8 cellular contexts compared by ENCODE assay signal in the genomic region with DNA sequence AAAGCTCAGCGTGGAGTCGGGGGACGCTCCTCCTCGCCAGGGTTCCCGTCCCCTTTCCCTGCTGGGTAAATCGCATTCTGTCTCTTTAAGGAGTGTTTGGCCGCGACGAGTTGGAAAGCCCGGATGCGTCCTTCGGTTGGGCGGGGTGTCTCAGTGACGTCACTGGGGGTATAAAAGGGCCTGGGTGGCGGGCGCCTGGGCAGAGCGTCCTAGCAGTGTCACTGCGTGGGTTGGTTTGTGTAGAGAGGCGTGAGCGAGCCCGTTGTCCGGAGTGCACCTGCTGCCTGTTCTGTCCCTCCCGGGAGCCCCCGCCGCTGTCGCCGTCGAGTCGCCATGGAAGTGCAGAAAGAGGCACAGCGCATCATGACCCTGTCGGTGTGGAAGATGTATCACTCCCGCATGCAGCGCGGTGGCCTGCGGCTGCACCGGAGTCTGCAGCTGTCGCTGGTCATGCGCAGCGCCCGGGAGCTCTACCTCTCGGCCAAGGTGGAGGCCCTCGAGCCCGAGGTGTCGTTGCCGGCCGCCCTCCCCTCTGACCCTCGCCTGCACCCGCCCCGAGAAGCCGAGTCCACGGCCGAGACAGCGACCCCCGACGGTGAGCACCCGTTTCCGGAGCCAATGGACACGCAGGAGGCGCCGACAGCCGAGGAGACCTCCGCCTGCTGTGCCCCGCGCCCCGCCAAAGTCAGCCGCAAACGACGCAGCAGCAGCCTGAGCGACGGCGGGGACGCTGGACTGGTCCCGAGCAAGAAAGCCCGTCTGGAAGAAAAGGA. TPM values are rescaled to one million over a fixed set of nuclear protein-coding genes. Genes with fewer than 3 reads are reported as not detected.
DNase-seq lines count a peak whose midpoint lies in the region; ATAC-seq and TF ChIP-seq lines count a peak whose summit lies in the region.

No MANE protein-coding gene starts in this region.

- peaks cover 52% of the 10 kb centered on the region for H3K79me2 ChIP-seq in HCT116 (ENCODE audit: insufficient read depth, low read length)
- H3K79me2 ChIP-seq in osteoblast (ENCODE audit: insufficient read depth, low read length): peaks cover 51% of the 10 kb centered on the region

- H2AFZ ChIP-seq in HCT116 (ENCODE audit: low read depth, low read length, poor library complexity, severe bottlenecking): no peak overlapping the region
- peak overlapping the region; percentile 28 for H2AFZ ChIP-seq in osteoblast (ENCODE audit: low read length)

- WGBS in testis, 2 donors: 8 to 11% methylated on average over 22 to 56 of the region's 74 CpGs

- H3K4me3 ChIP-seq in HCT116 (replicated peaks in 1 of 2; ENCODE audit: low read depth in 1 of 2, low read length in 2 of 2) (peak overlapping the region; percentile 81 to 94), osteoblast (ENCODE audit: insufficient read depth, low read length) (peak overlapping the region; percentile 71), testis (peak overlapping the region; percentile 73 to 78)

- peak overlapping the region; percentile 100 for H3K4me2 ChIP-seq in HCT116 (ENCODE audit: low read length)
- peak overlapping the region; percentile 97 for H3K4me2 ChIP-seq in osteoblast (ENCODE audit: insufficient read depth, low read length)

- H3K36me3 ChIP-seq in HCT116 (ENCODE audit: control insufficient read depth in 1 of 2, insufficient read depth in 2 of 2, low read length in 2 of 2): peaks cover 0 to 12% of the 10 kb centered on the region in 2 experiments; a peak in 2 of 4 replicates
- H3K36me3 ChIP-seq in osteoblast (ENCODE audit: insufficient read depth, low read length): no peaks in the 10 kb centered on the region
- no peaks in the 10 kb centered on the region for H3K36me3 ChIP-seq in testis (ENCODE audit: low read depth, missing control alignments)

- H3K27ac ChIP-seq in HCT116 (ENCODE audit: low read depth, low read length): peak overlapping the region; percentile 99
- H3K27ac ChIP-seq in osteoblast (ENCODE audit: low read depth, low read length): peak overlapping the region; percentile 94
- H3K27ac ChIP-seq in testis: peak overlapping the region; percentile 76 to 96

- TF ChIP-seq CTCF in HCT116 (IDR thresholded peaks at IDR 0.05 in 2 of 3, conservative IDR thresholded peaks at IDR 0.05 in 1 of 3; ENCODE audit: borderline replicate concordance in 1 of 3, insufficient read depth in 1 of 3, low read depth in 2 of 3, low read length in 2 of 3): 0 out of 6 replicates have a peak, but pooled peaks of 1 of the 3 experiments have one; percentile 2
- peak; percentile 15 for TF ChIP-seq CTCF in osteoblast (IDR thresholded peaks at IDR 0.05; ENCODE audit: extremely low read depth, low read depth, low read length)
- TF ChIP-seq CTCF in testis (IDR thresholded peaks at IDR 0.05): no peak

- H3K4me3 Mint-ChIP-seq in activated naive CD8-positive, alpha-beta T cell: peak overlapping the region; percentile 98

- H3K9me2 ChIP-seq in HCT116 (ENCODE audit: insufficient read depth): no peaks in the 10 kb centered on the region

- intact Hi-C loops in HCT116 (cut with micrococcal nuclease) (loop anchor here (5.0 kb wide), 2 partner anchors 109 to 694 kb away; no protein-coding TSS in a partner anchor), testis (cut with DNase I; ENCODE audit: low total_unique reads) (loop anchor here (5.0 kb wide), 1 partner anchor 36 kb away; the partner anchor contains the start of genes NACC1 and TRMT1)

- H3K9me3 ChIP-seq in HCT116 (ENCODE audit: control insufficient read depth in 1 of 2, insufficient read depth in 1 of 2, low read depth in 1 of 2, low read length in 2 of 2): no peaks in the 10 kb centered on the region
- H3K9me3 ChIP-seq in osteoblast (ENCODE audit: low read depth, low read length): no peaks in the 10 kb centered on the region
- H3K9me3 ChIP-seq in testis: no peaks in the 10 kb centered on the region

- H3K4me1 ChIP-seq in HCT116 (ENCODE audit: control insufficient read depth in 1 of 2, insufficient read depth in 2 of 2, low read length in 2 of 2) (peaks cover 30 to 66% of the 10 kb centered on the region in 2 experiments), osteoblast (ENCODE audit: insufficient read depth, low read length) (peaks cover 35% of the 10 kb centered on the region), testis (peaks cover 18% of the 10 kb centered on the region)

- ATAC-seq in HCT116: peak; percentile 35

- H3K27me3 Mint-ChIP-seq in activated naive CD8-positive, alpha-beta T cell: no peaks in the 10 kb centered on the region

- H3K9ac ChIP-seq in HCT116 (ENCODE audit: low read length): peak overlapping the region; percentile 96

- H4K20me1 ChIP-seq in HCT116 (ENCODE audit: insufficient read depth) (peaks cover 12% of the 10 kb centered on the region; the same call in 1 of the 2 replicates), osteoblast (ENCODE audit: insufficient read depth, low read length) (peaks cover 17% of the 10 kb centered on the region)

- BruUV-seq in HCT116 (replicated peaks; lab: Mats Ljungman, UMichigan): no TSS peak

- no peaks in the 10 kb centered on the region for H3K9me3 Mint-ChIP-seq in activated naive CD8-positive, alpha-beta T cell (ENCODE audit: low read depth)

- DNase-seq in DMS79 (lab: John Stamatoyannopoulos, UW): peak; percentile 83
- peak; percentile 93 for DNase-seq in HCT116 (ENCODE audit: low read depth, low spot score)
- DNase-seq in NCI-H128 (lab: John Stamatoyannopoulos, UW; ENCODE audit: unreplicated experiment): peak; percentile 87
- DNase-seq in SKM-1 treated with dmso at 0.1 percent for 144 hours (lab: John Stamatoyannopoulos, UW; ENCODE audit: unreplicated experiment): peak; percentile 85
- DNase-seq in glomerular visceral epithelial cell (ENCODE audit: extremely low spot score): peak; percentile 97
- DNase-seq in osteoblast (ENCODE audit: insufficient read length, low spot score, missing footprints): peak; percentile 98
- peak; percentile 89 for DNase-seq in testis

- CTCF ChIA-PET in HCT116 (lab: Charles Lee): interaction anchor here (0.8 to 0.9 kb wide), 2 partner anchors 10 to 35 kb away, joined by 4 read pairs; partner anchors contain the start of gene NACC1

- TF ChIP-seq RAD21 in HCT116 (IDR thresholded peaks at IDR 0.05; ENCODE audit: low read depth): no peak

- peaks cover 34% of the 10 kb centered on the region for H3K4me1 Mint-ChIP-seq in activated naive CD8-positive, alpha-beta T cell (ENCODE audit: low read depth)

- TF ChIP-seq POLR2A in HCT116 (IDR thresholded peaks at IDR 0.05; ENCODE audit: borderline replicate concordance, extremely low read depth, insufficient read depth, insufficient read length) (peak; percentile 100), testis (IDR thresholded peaks at IDR 0.05) (peak; percentile 82)

- RAD21 ChIA-PET in HCT116 (lab: Charles Lee; ENCODE audit: low non-redundant PET in 1 of 2, low total read pairs in 2 of 2, uncharacterized antibody in 2 of 2, unreplicated experiment in 2 of 2): no interaction called here

- peak overlapping the region; percentile 99 for H3K27ac Mint-ChIP-seq in activated naive CD8-positive, alpha-beta T cell

- POLR2A ChIA-PET in HCT116 (lab: Charles Lee): interaction anchor here (0.8 to 2.2 kb wide), 11 partner anchors 10 to 160 kb away, joined by 3 to 36 read pairs (median 5); partner anchors contain the start of gene NACC1

- H3K36me3 Mint-ChIP-seq in activated naive CD8-positive, alpha-beta T cell: peaks cover 10% of the 10 kb centered on the region

- H3K27me3 ChIP-seq in HCT116 (ENCODE audit: insufficient read depth, low read length): no peaks in the 10 kb centered on the region
- no peaks in the 10 kb centered on the region for H3K27me3 ChIP-seq in osteoblast (ENCODE audit: insufficient read depth, low read length)
- no peaks in the 10 kb centered on the region for H3K27me3 ChIP-seq in testis

TF ChIP-seq in HCT116, 20 proteins besides CTCF, POLR2A, EP300 and RAD21:
- TF ChIP-seq YY1 (IDR thresholded peaks at IDR 0.05; ENCODE audit: extremely low read depth, insufficient replicate concordance, low read depth, low read length): peak; percentile 64
- no peak for TF ChIP-seq EGR1 (IDR thresholded peaks at IDR 0.05; ENCODE audit: low read depth)
- TF ChIP-seq MAX (IDR thresholded peaks at IDR 0.05): no peak
- no peak for TF ChIP-seq SIN3A (IDR thresholded peaks at IDR 0.05; ENCODE audit: low read depth)
- no peak for TF ChIP-seq SP1 (IDR thresholded peaks at IDR 0.05; ENCODE audit: low read depth)
- peak; percentile 100 for TF ChIP-seq POLR2AphosphoS5 (IDR thresholded peaks at IDR 0.05; ENCODE audit: low read depth, low read length)
- no peak for TF ChIP-seq CEBPB (IDR thresholded peaks at IDR 0.05; ENCODE audit: low read depth)
- no peak for TF ChIP-seq JUND (IDR thresholded peaks at IDR 0.05)
- 0 out of 2 replicates have a peak, but pooled peaks have one; percentile 5 for TF ChIP-seq ZFX (IDR thresholded peaks at IDR 0.05)

RNA-seq across cellular contexts. Expression of gene IER2, which starts 2.8 kb away (rescaled TPM):
- total RNA-seq in HCT116 (2021; ENCODE audit: unreplicated experiment) (247 TPM), osteoblast (14.8 and 15.9 TPM in 2 replicates), testis (10 to 100 TPM; 18.1 to 29.4 TPM)
- 284 and 315 TPM in 2 replicates for polyA plus RNA-seq in HCT116 (2012)
- polyA plus RNA-seq in testis (ENCODE audit: insufficient read depth, low read depth, low replicate concordance): 23.3 TPM

RNA-seq across cellular contexts. Expression of gene STX10, which starts 2.9 kb away (rescaled TPM):
- total RNA-seq in HCT116 (2021; ENCODE audit: unreplicated experiment) (149 TPM), osteoblast (78.4 and 81.1 TPM in 2 replicates), testis (10 to 100 TPM; 27.2 to 37.6 TPM)
- 202 and 225 TPM in 2 replicates for polyA plus RNA-seq in HCT116 (2012)
- polyA plus RNA-seq in testis (ENCODE audit: insufficient read depth, low read depth, low replicate concordance): 18.1 TPM

RNA-seq across cellular contexts. Expression of gene NACC1, which starts 35.0 kb away (rescaled TPM):
- total RNA-seq in HCT116 (2021; ENCODE audit: unreplicated experiment): 181 TPM
- 101 and 119 TPM in 2 replicates for polyA plus RNA-seq in HCT116 (2012)
- total RNA-seq in osteoblast: 53.9 and 62.5 TPM in 2 replicates
- 100 to 1,000 TPM in 1 of 2 donors, 10 to 100 TPM in 1; 75.9 to 102 TPM for total RNA-seq in testis
- 38.2 TPM for polyA plus RNA-seq in testis (ENCODE audit: insufficient read depth, low read depth, low replicate concordance)

RNA-seq across cellular contexts. Expression of gene TRMT1, which starts 36.5 kb away (rescaled TPM):
- 84.4 TPM for total RNA-seq in HCT116 (2021; ENCODE audit: unreplicated experiment)
- 69.3 and 80.8 TPM in 2 replicates for polyA plus RNA-seq in HCT116 (2012)
- total RNA-seq in osteoblast: 18.6 and 29.7 TPM in 2 replicates
- total RNA-seq in testis: 10 to 100 TPM; 44.8 to 50.0 TPM
- 35.9 TPM for polyA plus RNA-seq in testis (ENCODE audit: insufficient read depth, low read depth, low replicate concordance)

RNA-seq across cellular contexts. Expression of gene LYL1, which starts 50.4 kb away (rescaled TPM):
- total RNA-seq in HCT116 (2021; ENCODE audit: unreplicated experiment) (2.6 TPM), osteoblast (0.29 and 0.36 TPM in 2 replicates), testis (10 to 100 TPM; 15.9 to 35.8 TPM)
- 1.3 and 1.8 TPM in 2 replicates for polyA plus RNA-seq in HCT116 (2012)
- 21.9 TPM for polyA plus RNA-seq in testis (ENCODE audit: insufficient read depth, low read depth, low replicate concordance)

Comparison
In these comparisons a context has a peak if more than half of its experiments do, and no peak if none do; other contexts are left out.
1. Peak in every context shown above with its lines: DNase-seq, ATAC-seq, H3K4me3 ChIP-seq and H3K27ac ChIP-seq.